Comparison of ENCODE assay signal across 1 cellular context in the genomic region with DNA sequence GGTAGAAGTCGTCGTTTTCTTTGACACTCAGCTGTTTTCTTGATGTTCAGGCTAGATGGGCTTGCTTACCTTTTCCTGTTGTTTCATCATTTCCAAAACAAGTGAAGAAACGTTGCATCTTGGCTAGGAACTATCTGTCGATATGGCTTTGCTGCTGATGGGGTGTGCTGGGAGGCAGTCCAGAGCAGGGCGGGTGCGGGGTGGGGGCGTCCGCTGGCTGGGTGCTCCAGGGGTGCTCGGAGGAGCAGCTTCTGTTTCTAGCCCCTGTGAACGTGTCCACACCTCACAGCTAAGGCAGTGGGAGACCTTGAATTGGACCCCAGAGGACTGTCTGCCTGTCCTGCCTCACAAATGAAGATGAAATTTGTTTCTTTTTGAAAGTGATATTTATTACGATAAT.
TF ChIP-seq lines count a peak whose summit lies in the region.

No MANE protein-coding gene starts in this region.

TF ChIP-seq in HepG2, 621 proteins besides CTCF, POLR2A, EP300 and RAD21:
- TF ChIP-seq MXD4 (CRISPR knock-in tag; IDR thresholded peaks at IDR 0.05) (no peak), SP5 (CRISPR knock-in tag; IDR thresholded peaks at IDR 0.05; ENCODE audit: borderline replicate concordance, low read depth) (no peak), SKI (IDR thresholded peaks at IDR 0.05; ENCODE audit: partially characterized antibody) (no peak), SCMH1 (CRISPR knock-in tag; IDR thresholded peaks at IDR 0.05; ENCODE audit: borderline replicate concordance) (no peak), ATF1 (CRISPR knock-in tag; IDR thresholded peaks at IDR 0.05) (no peak), KLF9 (CRISPR knock-in tag; IDR thresholded peaks at IDR 0.05; ENCODE audit: low read depth) (no peak), PAX8 (CRISPR knock-in tag; IDR thresholded peaks at IDR 0.05; ENCODE audit: borderline replicate concordance) (no peak), ETV5 (CRISPR knock-in tag; IDR thresholded peaks at IDR 0.05; ENCODE audit: borderline replicate concordance) (no peak), ZSCAN25 (CRISPR knock-in tag; IDR thresholded peaks at IDR 0.05) (no peak), ZFP62 (CRISPR knock-in tag; IDR thresholded peaks at IDR 0.05) (no peak)
- TF ChIP-seq, protein P1, sequence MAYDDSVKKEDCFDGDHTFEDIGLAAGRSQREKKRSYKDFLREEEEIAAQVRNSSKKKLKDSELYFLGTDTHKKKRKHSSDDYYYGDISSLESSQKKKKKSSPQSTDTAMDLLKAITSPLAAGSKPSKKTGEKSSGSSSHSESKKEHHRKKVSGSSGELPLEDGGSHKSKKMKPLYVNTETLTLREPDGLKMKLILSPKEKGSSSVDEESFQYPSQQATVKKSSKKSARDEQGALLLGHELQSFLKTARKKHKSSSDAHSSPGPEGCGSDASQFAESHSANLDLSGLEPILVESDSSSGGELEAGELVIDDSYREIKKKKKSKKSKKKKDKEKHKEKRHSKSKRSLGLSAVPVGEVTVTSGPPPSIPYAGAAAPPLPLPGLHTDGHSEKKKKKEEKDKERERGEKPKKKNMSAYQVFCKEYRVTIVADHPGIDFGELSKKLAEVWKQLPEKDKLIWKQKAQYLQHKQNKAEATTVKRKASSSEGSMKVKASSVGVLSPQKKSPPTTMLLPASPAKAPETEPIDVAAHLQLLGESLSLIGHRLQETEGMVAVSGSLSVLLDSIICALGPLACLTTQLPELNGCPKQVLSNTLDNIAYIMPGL (CRISPR knock-in tag; IDR thresholded peaks at IDR 0.05; ENCODE audit: borderline replicate concordance in 1 of 2, low read depth in 1 of 2), result no peak
- TF ChIP-seq, protein P2, sequence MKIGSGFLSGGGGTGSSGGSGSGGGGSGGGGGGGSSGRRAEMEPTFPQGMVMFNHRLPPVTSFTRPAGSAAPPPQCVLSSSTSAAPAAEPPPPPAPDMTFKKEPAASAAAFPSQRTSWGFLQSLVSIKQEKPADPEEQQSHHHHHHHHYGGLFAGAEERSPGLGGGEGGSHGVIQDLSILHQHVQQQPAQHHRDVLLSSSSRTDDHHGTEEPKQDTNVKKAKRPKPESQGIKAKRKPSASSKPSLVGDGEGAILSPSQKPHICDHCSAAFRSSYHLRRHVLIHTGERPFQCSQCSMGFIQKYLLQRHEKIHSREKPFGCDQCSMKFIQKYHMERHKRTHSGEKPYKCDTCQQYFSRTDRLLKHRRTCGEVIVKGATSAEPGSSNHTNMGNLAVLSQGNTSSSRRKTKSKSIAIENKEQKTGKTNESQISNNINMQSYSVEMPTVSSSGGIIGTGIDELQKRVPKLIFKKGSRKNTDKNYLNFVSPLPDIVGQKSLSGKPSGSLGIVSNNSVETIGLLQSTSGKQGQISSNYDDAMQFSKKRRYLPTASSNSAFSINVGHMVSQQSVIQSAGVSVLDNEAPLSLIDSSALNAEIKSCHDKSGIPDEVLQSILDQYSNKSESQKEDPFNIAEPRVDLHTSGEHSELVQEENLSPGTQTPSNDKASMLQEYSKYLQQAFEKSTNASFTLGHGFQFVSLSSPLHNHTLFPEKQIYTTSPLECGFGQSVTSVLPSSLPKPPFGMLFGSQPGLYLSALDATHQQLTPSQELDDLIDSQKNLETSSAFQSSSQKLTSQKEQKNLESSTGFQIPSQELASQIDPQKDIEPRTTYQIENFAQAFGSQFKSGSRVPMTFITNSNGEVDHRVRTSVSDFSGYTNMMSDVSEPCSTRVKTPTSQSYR (CRISPR knock-in tag; IDR thresholded peaks at IDR 0.05; ENCODE audit: borderline replicate concordance), result no peak
- TF ChIP-seq, protein P3, sequence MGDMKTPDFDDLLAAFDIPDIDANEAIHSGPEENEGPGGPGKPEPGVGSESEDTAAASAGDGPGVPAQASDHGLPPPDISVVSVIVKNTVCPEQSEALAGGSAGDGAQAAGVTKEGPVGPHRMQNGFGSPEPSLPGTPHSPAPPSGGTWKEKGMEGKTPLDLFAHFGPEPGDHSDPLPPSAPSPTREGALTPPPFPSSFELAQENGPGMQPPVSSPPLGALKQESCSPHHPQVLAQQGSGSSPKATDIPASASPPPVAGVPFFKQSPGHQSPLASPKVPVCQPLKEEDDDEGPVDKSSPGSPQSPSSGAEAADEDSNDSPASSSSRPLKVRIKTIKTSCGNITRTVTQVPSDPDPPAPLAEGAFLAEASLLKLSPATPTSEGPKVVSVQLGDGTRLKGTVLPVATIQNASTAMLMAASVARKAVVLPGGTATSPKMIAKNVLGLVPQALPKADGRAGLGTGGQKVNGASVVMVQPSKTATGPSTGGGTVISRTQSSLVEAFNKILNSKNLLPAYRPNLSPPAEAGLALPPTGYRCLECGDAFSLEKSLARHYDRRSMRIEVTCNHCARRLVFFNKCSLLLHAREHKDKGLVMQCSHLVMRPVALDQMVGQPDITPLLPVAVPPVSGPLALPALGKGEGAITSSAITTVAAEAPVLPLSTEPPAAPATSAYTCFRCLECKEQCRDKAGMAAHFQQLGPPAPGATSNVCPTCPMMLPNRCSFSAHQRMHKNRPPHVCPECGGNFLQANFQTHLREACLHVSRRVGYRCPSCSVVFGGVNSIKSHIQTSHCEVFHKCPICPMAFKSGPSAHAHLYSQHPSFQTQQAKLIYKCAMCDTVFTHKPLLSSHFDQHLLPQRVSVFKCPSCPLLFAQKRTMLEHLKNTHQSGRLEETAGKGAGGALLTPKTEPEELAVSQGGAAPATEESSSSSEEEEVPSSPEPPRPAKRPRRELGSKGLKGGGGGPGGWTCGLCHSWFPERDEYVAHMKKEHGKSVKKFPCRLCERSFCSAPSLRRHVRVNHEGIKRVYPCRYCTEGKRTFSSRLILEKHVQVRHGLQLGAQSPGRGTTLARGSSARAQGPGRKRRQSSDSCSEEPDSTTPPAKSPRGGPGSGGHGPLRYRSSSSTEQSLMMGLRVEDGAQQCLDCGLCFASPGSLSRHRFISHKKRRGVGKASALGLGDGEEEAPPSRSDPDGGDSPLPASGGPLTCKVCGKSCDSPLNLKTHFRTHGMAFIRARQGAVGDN (CRISPR knock-in tag; IDR thresholded peaks at IDR 0.05), result no peak
- TF ChIP-seq, protein P4, sequence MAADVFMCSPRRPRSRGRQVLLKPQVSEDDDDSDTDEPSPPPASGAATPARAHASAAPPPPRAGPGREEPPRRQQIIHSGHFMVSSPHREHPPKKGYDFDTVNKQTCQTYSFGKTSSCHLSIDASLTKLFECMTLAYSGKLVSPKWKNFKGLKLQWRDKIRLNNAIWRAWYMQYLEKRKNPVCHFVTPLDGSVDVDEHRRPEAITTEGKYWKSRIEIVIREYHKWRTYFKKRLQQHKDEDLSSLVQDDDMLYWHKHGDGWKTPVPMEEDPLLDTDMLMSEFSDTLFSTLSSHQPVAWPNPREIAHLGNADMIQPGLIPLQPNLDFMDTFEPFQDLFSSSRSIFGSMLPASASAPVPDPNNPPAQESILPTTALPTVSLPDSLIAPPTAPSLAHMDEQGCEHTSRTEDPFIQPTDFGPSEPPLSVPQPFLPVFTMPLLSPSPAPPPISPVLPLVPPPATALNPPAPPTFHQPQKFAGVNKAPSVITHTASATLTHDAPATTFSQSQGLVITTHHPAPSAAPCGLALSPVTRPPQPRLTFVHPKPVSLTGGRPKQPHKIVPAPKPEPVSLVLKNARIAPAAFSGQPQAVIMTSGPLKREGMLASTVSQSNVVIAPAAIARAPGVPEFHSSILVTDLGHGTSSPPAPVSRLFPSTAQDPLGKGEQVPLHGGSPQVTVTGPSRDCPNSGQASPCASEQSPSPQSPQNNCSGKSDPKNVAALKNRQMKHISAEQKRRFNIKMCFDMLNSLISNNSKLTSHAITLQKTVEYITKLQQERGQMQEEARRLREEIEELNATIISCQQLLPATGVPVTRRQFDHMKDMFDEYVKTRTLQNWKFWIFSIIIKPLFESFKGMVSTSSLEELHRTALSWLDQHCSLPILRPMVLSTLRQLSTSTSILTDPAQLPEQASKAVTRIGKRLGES (CRISPR knock-in tag; IDR thresholded peaks at IDR 0.05; ENCODE audit: borderline replicate concordance), result no peak
